ENCODE assay signal across 14 cellular contexts in the genomic region with DNA sequence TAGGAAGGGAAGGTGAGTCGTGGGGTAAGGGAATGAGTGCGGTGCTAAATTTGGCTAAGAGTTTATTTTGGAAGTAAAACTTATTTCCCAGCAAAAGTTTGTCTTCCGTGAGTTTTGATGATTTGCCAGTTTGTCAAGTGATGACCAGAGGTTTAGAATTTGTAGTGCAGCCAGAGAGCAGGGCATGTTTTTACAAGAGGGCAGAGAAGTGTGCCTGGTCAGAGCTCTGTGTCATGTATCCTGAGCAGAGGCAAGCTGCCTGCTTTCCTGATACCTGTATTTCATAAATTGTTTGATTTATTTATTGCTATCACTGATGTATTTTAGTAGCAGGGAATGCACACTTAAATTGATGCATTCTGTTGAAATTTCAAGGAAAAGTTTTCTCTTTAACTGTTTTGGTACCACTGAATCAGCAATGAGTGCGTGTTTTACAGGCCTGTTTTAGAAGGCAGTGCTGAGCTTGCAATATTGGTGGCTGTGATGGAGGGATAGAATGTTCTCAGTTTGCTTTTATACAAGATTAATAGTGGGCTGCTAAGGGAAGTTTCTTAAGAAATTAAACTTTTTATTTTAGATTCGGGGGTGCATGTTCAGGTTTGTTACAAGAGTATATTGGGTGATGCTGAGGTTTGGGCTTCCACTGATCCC. TPM values are rescaled to one million over a fixed set of nuclear protein-coding genes. Genes with fewer than 3 reads are reported as not detected.
DNase-seq lines count a peak whose midpoint lies in the region; ATAC-seq and TF ChIP-seq lines count a peak whose summit lies in the region.
"Had no signal": no experiment of that assay in that cellular context is flagged by ENCODE, and none has a peak within 500 bp of the region (broad histone marks: within the 10 kb centered on the region; RNA-seq: fewer than 3 reads in every experiment).

No MANE protein-coding gene starts in this region.

- WGBS in GM23248 (ENCODE audit: low coverage in 1 of 2, low lambda C conversion rate in 2 of 2, missing lambda C conversion rate in 2 of 2), 2 experiments, result 62% methylated on average over 5 of the region's 5 CpGs
- WGBS in urinary bladder, result 69% methylated on average over 5 of the region's 5 CpGs

- POLR2A ChIA-PET in PC-3 (lab: Charles Lee; ENCODE audit: unreplicated experiment), result interaction anchor here (0.6 kb wide), 1 partner anchor 14 kb away, joined by 3 read pairs; no protein-coding TSS in a partner anchor

- no peaks in the 10 kb centered on the region for H3K4me1 ChIP-seq in GM23248 (ENCODE audit: insufficient read depth)
- H3K4me1 ChIP-seq in PC-3 (ENCODE audit: insufficient read depth, low read length), result no peaks in the 10 kb centered on the region
- H3K4me1 ChIP-seq in urinary bladder (ENCODE audit: insufficient read depth), result no peaks in the 10 kb centered on the region

- no peaks in the 10 kb centered on the region for H3K9me3 ChIP-seq in GM23248 (ENCODE audit: low read depth)
- no peaks in the 10 kb centered on the region for H3K9me3 ChIP-seq in PC-3 (ENCODE audit: low read length)

- H3K9me2 ChIP-seq in GM23248 (ENCODE audit: insufficient read depth) (no peaks in the 10 kb centered on the region), PC-3 (replicated peaks; ENCODE audit: low read length) (no peaks in the 10 kb centered on the region)

- H3F3A ChIP-seq in GM23248 (ENCODE audit: insufficient read depth) (no peaks in the 10 kb centered on the region), PC-3 (ENCODE audit: low read length, unreplicated experiment) (no peaks in the 10 kb centered on the region)

- H4K20me1 ChIP-seq in GM23248 (ENCODE audit: insufficient read depth) (no peaks in the 10 kb centered on the region), PC-3 (ENCODE audit: low read length) (no peaks in the 10 kb centered on the region)

- H3K79me2 ChIP-seq in GM23248 (ENCODE audit: insufficient read depth) (no peaks in the 10 kb centered on the region), PC-3 (ENCODE audit: low read length) (no peaks in the 10 kb centered on the region)

- intact Hi-C loops in PC-3 (cut with micrococcal nuclease), result no loop called here

- H3K9ac ChIP-seq in GM23248 (no peak overlapping the region), PC-3 (ENCODE audit: low read length) (no peak overlapping the region)

- H3K4me2 ChIP-seq in GM23248 (ENCODE audit: unreplicated experiment), result no peak overlapping the region
- no peak overlapping the region for H3K4me2 ChIP-seq in PC-3 (ENCODE audit: low read length)
- H3K4me2 ChIP-seq: GM23338 had no signal

- in situ Hi-C loops in GM23248 (cut with MboI), result no loop called here

- H2AFZ ChIP-seq in GM23248 (no peak overlapping the region), PC-3 (ENCODE audit: low read length) (no peak overlapping the region)
- H2AFZ ChIP-seq: GM23338 had no signal

- BruUV-seq in PC-3 (replicated peaks; lab: Mats Ljungman, UMichigan), result no TSS peak

- no peak overlapping the region for H3K4me3 ChIP-seq in GM23248
- H3K4me3 ChIP-seq in PC-3 (ENCODE audit: low read length), result no peak overlapping the region
- H3K4me3 ChIP-seq in epithelial cell of esophagus (ENCODE audit: low read length), result no peak overlapping the region
- no peak overlapping the region for H3K4me3 ChIP-seq in urinary bladder (ENCODE audit: low read depth, low read length)
- H3K4me3 ChIP-seq: GM23338 had no signal

- H3K27me3 ChIP-seq in GM23248 (replicated peaks; ENCODE audit: insufficient read depth) (peaks cover 11% of the 10 kb centered on the region), PC-3 (ENCODE audit: low read length) (no peaks in the 10 kb centered on the region)

- H3K36me3 ChIP-seq in GM23248 (ENCODE audit: low read depth), result no peaks in the 10 kb centered on the region
- no peaks in the 10 kb centered on the region for H3K36me3 ChIP-seq in PC-3 (ENCODE audit: low read depth, low read length)
- no peaks in the 10 kb centered on the region for H3K36me3 ChIP-seq in urinary bladder (ENCODE audit: insufficient read depth)

- ATAC-seq in PC-3, result peak; percentile 20; the same call in 1 of the 2 replicates
- ATAC-seq: GM23338 had no signal

- CTCF ChIA-PET in PC-3 (lab: Charles Lee), result no interaction called here

- H3K27ac ChIP-seq in GM23248, result no peak overlapping the region
- no peak overlapping the region for H3K27ac ChIP-seq in PC-3 (ENCODE audit: low read length)
- peak overlapping the region; percentile 27 for H3K27ac ChIP-seq in urinary bladder (ENCODE audit: low read depth)

- TF ChIP-seq CTCF in PC-3 (conservative IDR thresholded peaks at IDR 0.05; ENCODE audit: low read depth, low read length) (no peak), epithelial cell of esophagus (IDR thresholded peaks at IDR 0.05; ENCODE audit: insufficient read depth, low read depth, low read length, missing control alignments) (no peak)

- peak; percentile 10 for DNase-seq in GM23248
- peak; percentile 13 for DNase-seq in PC-3
- peak; percentile 22 for DNase-seq in epithelial cell of esophagus (ENCODE audit: low read depth)
- DNase-seq in activated gamma-delta T cell treated with Interleukin-2 at 50 U/mL for 16 hours, result no peak
- no peak for DNase-seq in HUDEP-2 (lab: John Stamatoyannopoulos, UW; ENCODE audit: unreplicated experiment in 76 of 76)
- DNase-seq: CD8-positive, alpha-beta memory T cell; DMS53; GF-D8; H9 had no signal

RNA-seq across cellular contexts. Expression of gene RD3L, which starts 19.7 kb away (rescaled TPM):
- not detected in 2 replicates for total RNA-seq in GM23248 (2014; rRNA removed; shearing (Covaris generic))
- polyA plus RNA-seq in GM23248 (2016; fragmentation: Nextera tagmentation; extraction: Ambion mirVana) (not detected in 2 replicates), urinary bladder (0.57 TPM)
- total RNA-seq in PC-3 (2014; rRNA removed) (not detected in 2 replicates), urinary bladder (not detected)
- total RNA-seq: A673; CD8-positive, alpha-beta memory T cell; GM23338; H9 had no signal
- polyA plus RNA-seq: BJ; CD14-positive monocyte; CD8-positive, alpha-beta memory T cell; GM23338 had no signal

RNA-seq across cellular contexts. Expression of gene TDRD9, which starts 33.8 kb away (rescaled TPM):
- not detected in 2 replicates for total RNA-seq in GM23248 (2014; rRNA removed; shearing (Covaris generic))
- polyA plus RNA-seq in GM23248 (2016; fragmentation: Nextera tagmentation; extraction: Ambion mirVana) (not detected in 2 replicates), urinary bladder (2.4 TPM)
- total RNA-seq in PC-3 (2014; rRNA removed) (0.07 and 0.12 TPM in 2 replicates), urinary bladder (0.95 TPM)
- total RNA-seq: A673, GM23338, H9 had no signal

Comparison
In these comparisons a context has a peak if more than half of its experiments do, and no peak if none do; other contexts are left out.
1. DNase-seq: peak in GM23248 (single experiment), PC-3 (single experiment) and epithelial cell of esophagus (single experiment); none in activated gamma-delta T cell treated with Interleukin-2 at 50 U/mL for 16 hours (single experiment) and HUDEP-2 (0 of 76).